ENCODE assay signal across 15 cellular contexts in the genomic region with DNA sequence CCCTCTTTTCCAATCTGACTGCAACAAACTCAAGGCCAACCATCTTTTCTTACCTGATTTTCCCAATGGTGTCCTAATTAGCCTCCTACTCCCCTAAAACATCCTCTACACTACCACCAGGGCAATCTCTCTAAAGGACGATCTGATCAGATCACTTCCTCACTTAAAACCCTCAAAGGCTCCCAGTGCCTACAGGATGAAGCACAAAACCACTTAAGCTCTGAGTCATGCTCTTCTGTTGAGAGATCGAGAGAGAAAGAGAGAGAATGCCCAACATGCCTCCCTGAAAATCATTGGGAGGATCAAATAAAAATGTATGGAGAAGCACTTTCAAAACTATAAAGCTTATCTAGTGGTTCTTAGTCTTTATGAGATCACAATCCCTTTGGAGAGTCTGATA.
DNase-seq lines count a peak whose midpoint lies in the region; ATAC-seq and TF ChIP-seq lines count a peak whose summit lies in the region.
"Had no signal": no experiment of that assay in that cellular context is flagged by ENCODE, and none has a peak within 500 bp of the region (broad histone marks: within the 10 kb centered on the region; RNA-seq: fewer than 3 reads in every experiment).

No MANE protein-coding gene starts in this region.

- H3K27me3 Mint-ChIP-seq in naive thymus-derived CD4-positive, alpha-beta T cell, result peaks cover 0 to 5% (median 3%) of the 10 kb centered on the region in 5 donors
- H3K27me3 Mint-ChIP-seq: activated T-helper 17 cell treated with anti-CD3 and anti-CD28 coated beads, Interleukin-2, amount 50 U/mL, for 72 hours had no signal

- H3K4me3 Mint-ChIP-seq in naive thymus-derived CD4-positive, alpha-beta T cell, result no peak overlapping the region
- H3K4me3 Mint-ChIP-seq: activated T-helper 17 cell treated with anti-CD3 and anti-CD28 coated beads, Interleukin-2, amount 50 U/mL, for 72 hours; memory B cell had no signal

- H3K9me3 ChIP-seq in naive thymus-derived CD4-positive, alpha-beta T cell (ENCODE audit: control insufficient read depth in 2 of 3, low read length in 3 of 3), result no peaks in the 10 kb centered on the region
- no peaks in the 10 kb centered on the region for H3K9me3 ChIP-seq in right cardiac atrium (ENCODE audit: control insufficient read depth, low read length)
- H3K9me3 ChIP-seq: spleen had no signal

- POLR2A ChIA-PET in AG04449 (lab: Yijun Ruan, JAX), result no interaction called here
- POLR2A ChIA-PET in naive thymus-derived CD4-positive, alpha-beta T cell (lab: Charles Lee), result no interaction called here

- TF ChIP-seq CTCF in AG04449 (IDR thresholded peaks at IDR 0.05; ENCODE audit: insufficient read depth, low read length, missing control alignments), result no peak

- CTCF ChIA-PET in AG04449 (lab: Yijun Ruan, JAX), result interaction anchor here (0.8 to 3.5 kb wide), 13 partner anchors 7 to 558 kb away, joined by 3 to 46 read pairs (median 4); a partner anchor contains a TSS
- CTCF ChIA-PET in naive thymus-derived CD4-positive, alpha-beta T cell (lab: Charles Lee), result interaction anchor here (1.1 to 1.6 kb wide), 2 partner anchors 16 to 1358 kb away, joined by 4 to 5 read pairs; no protein-coding TSS in a partner anchor

- intact Hi-C loops in naive thymus-derived CD4-positive, alpha-beta T cell (cut with micrococcal nuclease), result loop anchor here in 1 of 2 donors (10.0 kb wide), 2 partner anchors 172 to 1362 kb away; a partner anchor contains a TSS
- intact Hi-C loops in right cardiac atrium (cut with DNase I), result loop anchor here in 3 of 4 donors (5.0 to 10.0 kb wide), 4 partner anchors 169 to 944 kb away; a partner anchor contains a TSS

- H3K27ac ChIP-seq in naive thymus-derived CD4-positive, alpha-beta T cell (ENCODE audit: low read depth, low read length), result no peak overlapping the region
- H3K27ac ChIP-seq in right cardiac atrium (ENCODE audit: low read length), result no peak overlapping the region
- H3K27ac ChIP-seq: spleen had no signal

- no peaks in the 10 kb centered on the region for H3K4me1 ChIP-seq in naive thymus-derived CD4-positive, alpha-beta T cell (ENCODE audit: control insufficient read depth in 2 of 2, insufficient read depth in 2 of 2, low read length in 2 of 2)
- H3K4me1 ChIP-seq in right cardiac atrium (ENCODE audit: control insufficient read depth, insufficient read depth, low read length), result no peaks in the 10 kb centered on the region

- no peaks in the 10 kb centered on the region for H3K4me1 Mint-ChIP-seq in naive thymus-derived CD4-positive, alpha-beta T cell
- H3K4me1 Mint-ChIP-seq: activated T-helper 17 cell treated with anti-CD3 and anti-CD28 coated beads, Interleukin-2, amount 50 U/mL, for 72 hours; memory B cell had no signal

- ATAC-seq in naive thymus-derived CD4-positive, alpha-beta T cell, result no peak
- no peak for ATAC-seq in right cardiac atrium
- ATAC-seq: activated T-helper 17 cell treated with anti-CD3 and anti-CD28 coated beads, Interleukin-2, amount 50 U/mL, for 72 hours had no signal

- no peaks in the 10 kb centered on the region for H3K36me3 ChIP-seq in naive thymus-derived CD4-positive, alpha-beta T cell (ENCODE audit: control insufficient read depth in 2 of 3, insufficient read depth in 3 of 3, low read length in 3 of 3)
- H3K36me3 ChIP-seq: spleen had no signal

- H3K27ac Mint-ChIP-seq in naive thymus-derived CD4-positive, alpha-beta T cell, result no peak overlapping the region
- H3K27ac Mint-ChIP-seq: activated T-helper 17 cell treated with anti-CD3 and anti-CD28 coated beads, Interleukin-2, amount 50 U/mL, for 72 hours; memory B cell had no signal

- H3K4me3 ChIP-seq in AG04449 (ENCODE audit: low read depth, low read length) (no peak overlapping the region), right cardiac atrium (ENCODE audit: low read length) (no peak overlapping the region)
- H3K4me3 ChIP-seq in naive thymus-derived CD4-positive, alpha-beta T cell (ENCODE audit: low read length), result no peak overlapping the region
- H3K4me3 ChIP-seq: spleen had no signal

- WGBS in right cardiac atrium, result 52% methylated on average over 2 of the region's 2 CpGs

- H3K27me3 ChIP-seq in naive thymus-derived CD4-positive, alpha-beta T cell (ENCODE audit: control insufficient read depth in 2 of 2, insufficient read depth in 2 of 2, low read length in 2 of 2), result no peaks in the 10 kb centered on the region
- no peaks in the 10 kb centered on the region for H3K27me3 ChIP-seq in right cardiac atrium (ENCODE audit: control insufficient read depth, insufficient read depth)
- H3K27me3 ChIP-seq: spleen had no signal

- H3K36me3 Mint-ChIP-seq in naive thymus-derived CD4-positive, alpha-beta T cell, result no peaks in the 10 kb centered on the region
- H3K36me3 Mint-ChIP-seq: memory B cell had no signal

- H3K9me3 Mint-ChIP-seq in naive thymus-derived CD4-positive, alpha-beta T cell, result no peaks in the 10 kb centered on the region
- H3K9me3 Mint-ChIP-seq: activated T-helper 17 cell treated with anti-CD3 and anti-CD28 coated beads, Interleukin-2, amount 50 U/mL, for 72 hours; memory B cell had no signal

- DNase-seq in AG04449 (ENCODE audit: low read depth, low spot score) (peak; percentile 28), H4 (ENCODE audit: low spot score) (peak; percentile 30), NOMO-1 treated with DMSO at 0.1 percent for 48 hours (lab: John Stamatoyannopoulos, UW; ENCODE audit: unreplicated experiment) (peak; percentile 46), foreskin melanocyte (peak; percentile 29), right cardiac atrium (no peak), retina (no peak)
- no peak for DNase-seq in naive thymus-derived CD4-positive, alpha-beta T cell
- no peak for DNase-seq in activated T-cell treated with anti-CD3 and anti-CD28 coated beads, Interleukin-2, amount 50 U/mL, for 1 hour
- DNase-seq: amygdala, dermis blood vessel endothelial cell, NCI-H1048, Right ventricle myocardium superior, spleen had no signal

Comparison
In these comparisons a context has a peak if more than half of its experiments do, and no peak if none do; other contexts are left out.
1. DNase-seq: peak in AG04449 (single experiment), H4 (single experiment), NOMO-1 treated with DMSO at 0.1 percent for 48 hours (single experiment) and foreskin melanocyte (single experiment); none in naive thymus-derived CD4-positive, alpha-beta T cell (0 of 9), right cardiac atrium (0 of 3), retina (single experiment) and activated T-cell treated with anti-CD3 and anti-CD28 coated beads, Interleukin-2, amount 50 U/mL, for 1 hour (single experiment).